15 cellular contexts compared by ENCODE assay signal in genomic region chr2:132489150-132489549, GRCh38.
A peak's percentile ranks its signal among the peaks of the same experiment; 100 is the strongest.
DNase-seq lines count a peak whose midpoint lies in the region; ATAC-seq, FAIRE-seq and TF ChIP-seq lines count a peak whose summit lies in the region.
"Had no signal": no experiment of that assay in that cellular context is flagged by ENCODE, and none has a peak within 500 bp of the region (broad histone marks: within the 10 kb centered on the region; RNA-seq: fewer than 3 reads in every experiment).

No MANE protein-coding gene starts in this region.

- H3K9me3 ChIP-seq in kidney (ENCODE audit: control insufficient read depth in 1 of 2, low read length in 2 of 2), result no peaks in the 10 kb centered on the region
- H3K9me3 ChIP-seq: body of pancreas, pancreas had no signal

- no peak overlapping the region for H3K27ac ChIP-seq in brain microvascular endothelial cell
- no peak overlapping the region for H3K27ac ChIP-seq in kidney (ENCODE audit: low read depth in 2 of 2, low read length in 2 of 2)
- H3K27ac ChIP-seq: body of pancreas, pancreas had no signal

- H3K9ac ChIP-seq in kidney (ENCODE audit: low read length in 2 of 2), result no peak overlapping the region

- H3K27me3 Mint-ChIP-seq in stimulated activated naive CD8-positive, alpha-beta T cell treated with anti-CD3 and anti-CD28 coated beads, Interleukin-15, amount 100 ng/mL, for 72 hours, result peaks cover 19% of the 10 kb centered on the region

- DNase-seq in stimulated activated naive CD8-positive, alpha-beta T cell treated with anti-CD3 and anti-CD28 coated beads, Interleukin-15, Interleukin-2, amounts not matched to agents 100 U/mL and 50 U/mL, for 24 hours, result peak; percentile 3
- DNase-seq in stimulated activated naive CD8-positive, alpha-beta T cell treated with anti-CD3 and anti-CD28 coated beads, Interleukin-15, amount 100 ng/mL, for 72 hours, result no peak
- DNase-seq in brain microvascular endothelial cell (peak; percentile 11), kidney (peak; percentile 63), NCI-H1436 treated with DMSO at 0.1 percent for 48 hours (lab: John Stamatoyannopoulos, UW) (no peak), NCI-H1105 (lab: John Stamatoyannopoulos, UW) (no peak)
- DNase-seq: activated T-cell treated with anti-CD3 and anti-CD28 coated beads, Interleukin-2, amount 50 U/mL, for 4 hours; body of pancreas; Kasumi-1; NCI-H345 had no signal

- TF ChIP-seq CTCF in brain microvascular endothelial cell (IDR thresholded peaks at IDR 0.05; ENCODE audit: low read depth, low read length, missing control alignments) (no peak), kidney (IDR thresholded peaks at IDR 0.05; ENCODE audit: borderline replicate concordance, extremely low read depth, insufficient read depth) (no peak)

- no peak overlapping the region for H3K27ac Mint-ChIP-seq in stimulated activated naive CD8-positive, alpha-beta T cell treated with anti-CD3 and anti-CD28 coated beads, Interleukin-15, amount 100 ng/mL, for 72 hours
- H3K27ac Mint-ChIP-seq: B cell had no signal

- intact Hi-C loops in kidney (cut with DNase I), result no loop called here

- no peak for FAIRE-seq in kidney (lab: Jason Lieb, UNC)
- FAIRE-seq: pancreas, RCC 7860 had no signal

- H3K4me1 ChIP-seq in kidney (ENCODE audit: control insufficient read depth in 1 of 2, insufficient read depth in 1 of 2, low read depth in 1 of 2, low read length in 2 of 2), result no peaks in the 10 kb centered on the region
- H3K4me1 ChIP-seq: body of pancreas, pancreas had no signal

- no peak overlapping the region for H3K4me3 Mint-ChIP-seq in stimulated activated naive CD8-positive, alpha-beta T cell treated with anti-CD3 and anti-CD28 coated beads, Interleukin-15, amount 100 ng/mL, for 72 hours
- H3K4me3 Mint-ChIP-seq: activated T-cell treated with anti-CD3 and anti-CD28 coated beads, Interleukin-2, amount 50 U/mL, for 4 hours; B cell had no signal

- no peak for ATAC-seq in stimulated activated naive CD8-positive, alpha-beta T cell treated with anti-CD3 and anti-CD28 coated beads, Interleukin-15, Interleukin-2, amounts not matched to agents 100 U/mL and 50 U/mL, for 24 hours
- no peak for ATAC-seq in stimulated activated naive CD8-positive, alpha-beta T cell treated with anti-CD3 and anti-CD28 coated beads, Interleukin-15, amount 100 ng/mL, for 72 hours
- no peak for ATAC-seq in GM21526 (IDR thresholded peaks at IDR 0.05; ENCODE audit: low FRiP score, unreplicated experiment)
- no peak for ATAC-seq in HG03378 (IDR thresholded peaks at IDR 0.05; ENCODE audit: unreplicated experiment)
- ATAC-seq: activated T-cell treated with anti-CD3 and anti-CD28 coated beads, Interleukin-2, amount 50 U/mL, for 4 hours; body of pancreas had no signal

- H3K36me3 ChIP-seq in brain microvascular endothelial cell (replicated peaks), result no peaks in the 10 kb centered on the region
- no peaks in the 10 kb centered on the region for H3K36me3 ChIP-seq in kidney (ENCODE audit: control insufficient read depth in 1 of 2, insufficient read depth in 2 of 2, low read length in 2 of 2)
- H3K36me3 ChIP-seq: pancreas had no signal

- no peak overlapping the region for H3K4me3 ChIP-seq in brain microvascular endothelial cell (ENCODE audit: low read depth, low read length)
- no peak overlapping the region for H3K4me3 ChIP-seq in kidney (ENCODE audit: low read length in 2 of 2)
- H3K4me3 ChIP-seq: body of pancreas, pancreas had no signal

- H3K27me3 ChIP-seq in brain microvascular endothelial cell (replicated peaks), result no peaks in the 10 kb centered on the region
- H3K27me3 ChIP-seq: body of pancreas, pancreas had no signal

- H3K9me3 Mint-ChIP-seq in stimulated activated naive CD8-positive, alpha-beta T cell treated with anti-CD3 and anti-CD28 coated beads, Interleukin-15, amount 100 ng/mL, for 72 hours, result peaks cover 0 to 18% of the 10 kb centered on the region in 2 donors

- no peaks in the 10 kb centered on the region for H3K4me1 Mint-ChIP-seq in stimulated activated naive CD8-positive, alpha-beta T cell treated with anti-CD3 and anti-CD28 coated beads, Interleukin-15, amount 100 ng/mL, for 72 hours
- H3K4me1 Mint-ChIP-seq: B cell had no signal

- in situ Hi-C loops in brain microvascular endothelial cell (cut with HindIII; ENCODE audit: low pct_ligation_motif_present, low sequenced_read_pairs), result no loop called here

Comparison
In these comparisons a context has a peak if more than half of its experiments do, and no peak if none do; other contexts are left out.
1. DNase-seq: peak in stimulated activated naive CD8-positive, alpha-beta T cell treated with anti-CD3 and anti-CD28 coated beads, Interleukin-15, Interleukin-2, amounts not matched to agents 100 U/mL and 50 U/mL, for 24 hours (single experiment), brain microvascular endothelial cell (single experiment) and kidney (single experiment); none in stimulated activated naive CD8-positive, alpha-beta T cell treated with anti-CD3 and anti-CD28 coated beads, Interleukin-15, amount 100 ng/mL, for 72 hours (0 of 2), NCI-H1436 treated with DMSO at 0.1 percent for 48 hours (single experiment) and NCI-H1105 (single experiment).